In genomic region chr17:83053779-83054451, GRCh38 we compare ENCODE assay signal across 8 cellular contexts. TPM values are rescaled to one million over a fixed set of nuclear protein-coding genes. Genes with fewer than 3 reads are reported as not detected.
DNase-seq lines count a peak whose midpoint lies in the region; ATAC-seq and TF ChIP-seq lines count a peak whose summit lies in the region.

No MANE protein-coding gene starts in this region.

- POLR2A ChIA-PET in activated CD4-positive, alpha-beta memory T cell treated with anti-CD3 and anti-CD28 coated beads for 36 hours (lab: Charles Lee) = no interaction called here

- H3K4me1 ChIP-seq in left ventricle myocardium inferior = peaks cover 59% of the 10 kb centered on the region

- CTCF ChIA-PET in activated CD4-positive, alpha-beta memory T cell treated with anti-CD3 and anti-CD28 coated beads for 36 hours (lab: Charles Lee) = no interaction called here

- H3K27me3 ChIP-seq in left ventricle myocardium inferior (ENCODE audit: low read depth) = no peaks in the 10 kb centered on the region

- no peak overlapping the region for H3K4me3 Mint-ChIP-seq in HFFc6
- peak overlapping the region; percentile 34 for H3K4me3 Mint-ChIP-seq in activated CD4-positive, alpha-beta memory T cell treated with anti-CD3 and anti-CD28 coated beads for 36 hours

- intact Hi-C loops in activated CD4-positive, alpha-beta memory T cell treated with anti-CD3 and anti-CD28 coated beads for 36 hours (cut with micrococcal nuclease) = loop anchor here (10.0 kb wide), 1 partner anchor 169 kb away; no protein-coding TSS in a partner anchor
- intact Hi-C loops in left ventricle myocardium inferior (cut with micrococcal nuclease) = no loop called here

- DNase-seq in HFFc6 (no peak), left ventricle myocardium inferior (peak; percentile 35), NCI-H748 (lab: John Stamatoyannopoulos, UW; ENCODE audit: unreplicated experiment) (no peak)
- DNase-seq in activated CD4-positive, alpha-beta memory T cell treated with anti-CD3 and anti-CD28 coated beads for 36 hours = peak; percentile 59
- DNase-seq in stimulated activated CD8-positive, alpha-beta memory T cell treated with anti-CD3 and anti-CD28 coated beads, Interleukin-12 subunit alpha, Interleukin-12 subunit beta, amount 100 ng/mL, for 1 hour (ENCODE audit: low read depth) = peak; percentile 22

- ATAC-seq in esophagus mucosa = no peak
- ATAC-seq in HG02610 (IDR thresholded peaks at IDR 0.05; ENCODE audit: unreplicated experiment) = no peak
- ATAC-seq in GM21717 (IDR thresholded peaks at IDR 0.05; ENCODE audit: unreplicated experiment) = no peak

- peak overlapping the region; percentile 89 for H3K27ac ChIP-seq in left ventricle myocardium inferior (replicated peaks)

- no peaks in the 10 kb centered on the region; the same call in 1 of the 2 replicates for H3K36me3 Mint-ChIP-seq in HFFc6 (ENCODE audit: low read depth)
- no peaks in the 10 kb centered on the region for H3K36me3 Mint-ChIP-seq in activated CD4-positive, alpha-beta memory T cell treated with anti-CD3 and anti-CD28 coated beads for 36 hours

- no peak overlapping the region for H3K4me3 ChIP-seq in left ventricle myocardium inferior

- no peaks in the 10 kb centered on the region for H3K9me3 Mint-ChIP-seq in HFFc6
- H3K9me3 Mint-ChIP-seq in activated CD4-positive, alpha-beta memory T cell treated with anti-CD3 and anti-CD28 coated beads for 36 hours = no peaks in the 10 kb centered on the region

- peaks cover 2% of the 10 kb centered on the region; the same call in 1 of the 2 replicates for H3K27me3 Mint-ChIP-seq in HFFc6 (ENCODE audit: insufficient read depth)
- H3K27me3 Mint-ChIP-seq in activated CD4-positive, alpha-beta memory T cell treated with anti-CD3 and anti-CD28 coated beads for 36 hours = no peaks in the 10 kb centered on the region

- no peak for TF ChIP-seq CTCF in HFFc6 (IDR thresholded peaks at IDR 0.05)
- TF ChIP-seq CTCF in left ventricle myocardium inferior (IDR thresholded peaks at IDR 0.05; ENCODE audit: borderline replicate concordance) = no peak

- no peaks in the 10 kb centered on the region for H3K9me3 ChIP-seq in left ventricle myocardium inferior (replicated peaks)

- H3K4me1 Mint-ChIP-seq in HFFc6 (ENCODE audit: low read depth) = peaks cover 32% of the 10 kb centered on the region
- H3K4me1 Mint-ChIP-seq in activated CD4-positive, alpha-beta memory T cell treated with anti-CD3 and anti-CD28 coated beads for 36 hours (ENCODE audit: low read depth) = peaks cover 26% of the 10 kb centered on the region

- peak overlapping the region; percentile 64 for H3K27ac Mint-ChIP-seq in HFFc6
- H3K27ac Mint-ChIP-seq in activated CD4-positive, alpha-beta memory T cell treated with anti-CD3 and anti-CD28 coated beads for 36 hours = peak overlapping the region; percentile 81

- H3K36me3 ChIP-seq in left ventricle myocardium inferior = no peaks in the 10 kb centered on the region

RNA-seq across cellular contexts. Expression of gene METRNL, which starts 25.5 kb away (rescaled TPM):
- 10 to 100 TPM; 54.4 to 96.7 (median 90.9) TPM for total RNA-seq in HFFc6 (2021; fragmentation: NEBNext Ultra II Directional; extraction: Animal tissue kit (Norgen Biotek cat#: 25700))
- 10 to 100 TPM; 62.8 to 71.1 TPM for total RNA-seq in activated CD4-positive, alpha-beta memory T cell treated with anti-CD3 and anti-CD28 coated beads for 36 hours
- 75.2 TPM for total RNA-seq in left ventricle myocardium inferior
- total RNA-seq in esophagus mucosa = 152 TPM

Comparison
In these comparisons a context has a peak if more than half of its experiments do, and no peak if none do; other contexts are left out.
1. DNase-seq: peak in activated CD4-positive, alpha-beta memory T cell treated with anti-CD3 and anti-CD28 coated beads for 36 hours (single experiment), left ventricle myocardium inferior (single experiment) and stimulated activated CD8-positive, alpha-beta memory T cell treated with anti-CD3 and anti-CD28 coated beads, Interleukin-12 subunit alpha, Interleukin-12 subunit beta, amount 100 ng/mL, for 1 hour (single experiment); none in HFFc6 (single experiment) and NCI-H748 (single experiment).